16 cellular contexts compared by ENCODE assay signal in the genomic region with DNA sequence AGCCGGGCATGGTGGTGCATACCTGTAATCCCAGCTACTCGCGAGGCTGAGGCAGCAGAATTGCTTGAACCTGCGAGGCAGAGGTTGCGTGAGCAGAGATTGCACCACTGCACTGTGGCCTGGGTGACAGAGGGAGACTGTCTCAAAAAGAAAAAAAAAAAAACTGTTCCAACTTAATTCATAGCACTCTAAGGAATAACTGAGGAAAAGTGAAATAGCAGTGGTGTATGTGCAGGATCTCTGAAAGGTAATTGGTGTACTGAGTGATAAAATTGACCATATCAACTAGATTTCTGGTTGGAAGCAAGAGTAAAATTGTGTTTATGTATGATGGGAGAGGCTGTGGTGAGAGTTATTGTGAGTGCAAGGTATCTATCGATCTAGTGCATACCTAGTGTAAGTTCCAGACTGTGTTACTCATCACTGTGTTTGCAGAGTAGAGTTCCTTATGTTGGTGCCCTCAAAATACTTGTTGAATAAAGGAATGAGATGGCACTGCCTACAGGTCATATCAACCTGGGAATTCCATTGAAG. TPM values are rescaled to one million over a fixed set of nuclear protein-coding genes. Genes with fewer than 3 reads are reported as not detected.
DNase-seq lines count a peak whose midpoint lies in the region; ATAC-seq, FAIRE-seq and TF ChIP-seq lines count a peak whose summit lies in the region.
"Had no signal": no experiment of that assay in that cellular context is flagged by ENCODE, and none has a peak within 500 bp of the region (broad histone marks: within the 10 kb centered on the region; RNA-seq: fewer than 3 reads in every experiment).

No MANE protein-coding gene starts in this region.

- peak overlapping the region; percentile 37 for H3K4me2 ChIP-seq in A549
- 0 out of 2 replicates have a peak overlapping the region, but pooled peaks have one; percentile 23 for H3K4me2 ChIP-seq in DND-41 (ENCODE audit: insufficient read depth, low read length)

- TF ChIP-seq POLR2A in A549 (IDR thresholded peaks at IDR 0.05; ENCODE audit: low read length) (no peak), GM12891 (IDR thresholded peaks at IDR 0.05; ENCODE audit: low read depth, low read length) (no peak)

- H4K20me1 ChIP-seq in DND-41 (ENCODE audit: insufficient read depth, low read length), result peaks cover 95% of the 10 kb centered on the region

- DNase-seq in A549 (ENCODE audit: low read depth in 1 of 2, low spot score in 1 of 2) (no peak), DND-41 (no peak), left lung (no peak), left ventricle myocardium superior (no peak), GM12891 (ENCODE audit: insufficient read length, low spot score) (no peak)
- DNase-seq in stimulated activated CD4-positive, alpha-beta T cell treated with anti-CD3 and anti-CD28 coated beads, Interleukin-12 subunit alpha, Interleukin-12 subunit beta, amount 100 ng/mL, for 4 hours, result no peak
- DNase-seq: central memory CD4-positive, alpha-beta T cell; effector memory CD8-positive, alpha-beta T cell; NCI-H2029 treated with DMSO at 0.1 percent for 48 hours; NCI-H748 treated with DMSO at 0.1 percent for 48 hours; posterior cingulate gyrus had no signal

- TF ChIP-seq RAD21 in A549 (conservative IDR thresholded peaks at IDR 0.05 in 1 of 2, IDR thresholded peaks at IDR 0.05 in 1 of 2), result no peak

- no peak overlapping the region for H2AFZ ChIP-seq in DND-41 (ENCODE audit: low read depth, low read length)

- H3K9me3 ChIP-seq in A549 (no peaks in the 10 kb centered on the region), DND-41 (ENCODE audit: insufficient read depth, low read length, severe bottlenecking) (no peaks in the 10 kb centered on the region), left lung (no peaks in the 10 kb centered on the region)
- H3K9me3 ChIP-seq: suprapubic skin had no signal

- H3K27me3 ChIP-seq in DND-41 (ENCODE audit: insufficient read depth, low read length, poor library complexity), result no peaks in the 10 kb centered on the region
- no peaks in the 10 kb centered on the region for H3K27me3 ChIP-seq in left lung
- H3K27me3 ChIP-seq: suprapubic skin had no signal

- POLR2A ChIA-PET in A549 (lab: Yijun Ruan, JAX), result interaction anchor here (0.5 kb wide), 1 partner anchor 40 kb away, joined by 3 read pairs; no protein-coding TSS in a partner anchor

- no peak overlapping the region for H3K9ac ChIP-seq in DND-41 (ENCODE audit: low read depth, low read length)

- TF ChIP-seq CTCF in A549 (IDR thresholded peaks at IDR 0.05) (no peak), DND-41 (IDR thresholded peaks at IDR 0.05; ENCODE audit: borderline replicate concordance, extremely low read depth, low read length, poor library complexity, severe bottlenecking) (no peak), left lung (IDR thresholded peaks at IDR 0.05) (no peak)

- H3K4me1 ChIP-seq in A549, result peaks cover 68% of the 10 kb centered on the region
- peaks cover 36% of the 10 kb centered on the region for H3K4me1 ChIP-seq in DND-41 (ENCODE audit: insufficient read depth, low read length)
- peaks cover 14 to 61% of the 10 kb centered on the region in 2 donors for H3K4me1 ChIP-seq in left lung

- CTCF ChIA-PET in A549 (lab: Yijun Ruan, JAX), result interaction anchor here (0.7 kb wide), 1 partner anchor 205 kb away, joined by 3 read pairs; no protein-coding TSS in a partner anchor

- H3K27ac ChIP-seq in A549, result peak overlapping the region in 1 of 2 experiments; percentile 52; a peak in 2 of 6 replicates
- H3K27ac ChIP-seq in DND-41 (ENCODE audit: low read length), result no peak overlapping the region
- H3K27ac ChIP-seq in left lung, result no peak overlapping the region
- H3K27ac ChIP-seq: suprapubic skin had no signal

- intact Hi-C loops in left lung (cut with DNase I) (no loop called here), left ventricle myocardium superior (cut with micrococcal nuclease) (no loop called here)

- FAIRE-seq in A549 (lab: Jason Lieb, UNC) (no peak), GM12891 (lab: Jason Lieb, UNC) (no peak)

- 63% methylated on average over 6 of the region's 6 CpGs for WGBS in A549 (ENCODE audit: missing lambda C conversion rate)

- peak; percentile 34 to 81; a peak in 3 of 6 replicates for ATAC-seq in A549
- ATAC-seq in DND-41 (ENCODE audit: insufficient read depth, low read depth), result no peak
- ATAC-seq in SK-N-SH treated with all-trans-retinoic acid at 6 μM for 48 hours, result peak; percentile 41; the same call in 2 of the 3 replicates
- ATAC-seq in left lung, result peak; percentile 37
- ATAC-seq in GM21423 (IDR thresholded peaks at IDR 0.05; ENCODE audit: unreplicated experiment), result no peak
- no peak for ATAC-seq in left ventricle myocardium superior
- ATAC-seq: activated naive CD4-positive, alpha-beta T cell treated with anti-CD3 and anti-CD28 coated beads, Interleukin-2, amount 50 U/mL, for 72 hours; effector memory CD8-positive, alpha-beta T cell; Right ventricle myocardium inferior had no signal

- TF ChIP-seq EP300 in A549 (IDR thresholded peaks at IDR 0.05), result no peak

- H3K36me3 ChIP-seq in DND-41 (ENCODE audit: insufficient read depth, low read length) (peaks cover 45% of the 10 kb centered on the region), left lung (no peaks in the 10 kb centered on the region)
- H3K36me3 ChIP-seq: suprapubic skin had no signal

- H3K79me2 ChIP-seq in DND-41 (ENCODE audit: insufficient read depth, low read length), result peaks cover 100% of the 10 kb centered on the region

- H3K4me3 ChIP-seq in A549 (no peak overlapping the region), DND-41 (ENCODE audit: low read depth in 1 of 2, low read length in 2 of 2) (no peak overlapping the region), left lung (no peak overlapping the region)
- H3K4me3 ChIP-seq: suprapubic skin had no signal

TF ChIP-seq in A549, 52 proteins besides CTCF, POLR2A, EP300 and RAD21:
- TF ChIP-seq FOSL2 (IDR thresholded peaks at IDR 0.05) (no peak), FOSL2 (CRISPR knock-in tag; IDR thresholded peaks at IDR 0.05) (no peak), GATA3 (IDR thresholded peaks at IDR 0.05; ENCODE audit: borderline replicate concordance) (peak; percentile 34; the same call in 1 of the 2 replicates)

TF ChIP-seq in SK-N-SH treated with all-trans-retinoic acid at 6 μM for 48 hours, 23 proteins besides CTCF, POLR2A, EP300 and RAD21 (continues in another document):
- TF ChIP-seq OSR1 (CRISPR knock-in tag; IDR thresholded peaks at IDR 0.05), result no peak
- no peak for TF ChIP-seq TCF4 (CRISPR knock-in tag; IDR thresholded peaks at IDR 0.05; ENCODE audit: borderline replicate concordance)
- no peak for TF ChIP-seq ZNF8 (CRISPR knock-in tag; IDR thresholded peaks at IDR 0.05)
- no peak for TF ChIP-seq CREB5 (CRISPR knock-in tag; IDR thresholded peaks at IDR 0.05; ENCODE audit: low read depth)

TF ChIP-seq in GM12891, 5 proteins besides CTCF, POLR2A, EP300 and RAD21:
- TF ChIP-seq POU2F2 (IDR thresholded peaks at IDR 0.05; ENCODE audit: low read depth, low read length) (no peak), PAX5 (IDR thresholded peaks at IDR 0.05; ENCODE audit: insufficient read depth, low read length, severe bottlenecking) (no peak), POLR2AphosphoS5 (IDR thresholded peaks at IDR 0.05; ENCODE audit: low read depth, low read length) (no peak), SPI1 (IDR thresholded peaks at IDR 0.05; ENCODE audit: low read depth, low read length) (no peak), TAF1 (IDR thresholded peaks at IDR 0.05; ENCODE audit: low read depth, low read length) (no peak)

RNA-seq across cellular contexts. Expression of gene CAND1, which starts 6.3 kb away (rescaled TPM):
- polyA plus RNA-seq in A549 (2011; rRNA removed) (185 and 189 TPM in 2 replicates), A549 (2017; fragmentation: RNase III; extraction: RNeasy Plus Mini Kit Qiagen cat#74134 plus additional on column Dnase treatment) (62.8 to 75.5 TPM (median 70.3 TPM) in 3 replicates)
- polyA plus RNA-seq in A549 (2012; cell fraction: cytosol; rRNA removed), result 19.8 and 27.2 TPM in 2 replicates
- polyA plus RNA-seq in A549 (2012; cell fraction: nucleus; rRNA removed), result 24.2 and 35.9 TPM in 2 replicates
- polyA minus RNA-seq in A549 (2011; rRNA and poly(A)+ RNA removed), result 86.8 and 95.2 TPM in 2 replicates
- total RNA-seq in left lung (100 to 1,000 TPM; 117 to 122 TPM), left ventricle myocardium superior (38.3 TPM)
- polyA plus RNA-seq in GM12891 (2012; ENCODE audit: low read depth, missing spikeins), result 54.5 TPM

Comparison
In these comparisons a context has a peak if more than half of its experiments do, and no peak if none do; other contexts are left out.
1. ATAC-seq: peak in A549 (2 of 2), SK-N-SH treated with all-trans-retinoic acid at 6 μM for 48 hours (single experiment) and left lung (single experiment); none in DND-41 (single experiment), GM21423 (single experiment) and left ventricle myocardium superior (single experiment).